1 cellular context compared by ENCODE assay signal in genomic region chr1:198158766-198159589, GRCh38.
A peak's percentile ranks its signal among the peaks of the same experiment; 100 is the strongest.
TF ChIP-seq lines count a peak whose summit lies in the region.

No MANE protein-coding gene starts in this region.

TF ChIP-seq in HepG2, 621 proteins besides CTCF, POLR2A, EP300 and RAD21 (continued from another document and continues in another):
- TF ChIP-seq TERF1 (CRISPR knock-in tag; IDR thresholded peaks at IDR 0.05) (no peak), ZSCAN31 (CRISPR knock-in tag; IDR thresholded peaks at IDR 0.05; ENCODE audit: low read depth) (no peak; the same call in 1 of the 2 replicates), BRCA1 (CRISPR knock-in tag; IDR thresholded peaks at IDR 0.05) (no peak), CEBPG (CRISPR knock-in tag; IDR thresholded peaks at IDR 0.05) (no peak), ZNF777 (CRISPR knock-in tag; IDR thresholded peaks at IDR 0.05) (no peak), PPARG (CRISPR knock-in tag; conservative IDR thresholded peaks at IDR 0.05) (no peak), GATAD1 (CRISPR knock-in tag; IDR thresholded peaks at IDR 0.05) (no peak; the same call in 1 of the 2 replicates), SP1 (IDR thresholded peaks at IDR 0.05) (no peak), SP1 (CRISPR knock-in tag; IDR thresholded peaks at IDR 0.05) (peak; percentile 56; the same call in 1 of the 2 replicates), PHF20 (CRISPR knock-in tag; IDR thresholded peaks at IDR 0.05) (peak; percentile 71), BCLAF1 (IDR thresholded peaks at IDR 0.05) (no peak), SNAPC2 (CRISPR knock-in tag; IDR thresholded peaks at IDR 0.05) (no peak), NCOA5 (CRISPR knock-in tag; IDR thresholded peaks at IDR 0.05) (no peak), PHB2 (IDR thresholded peaks at IDR 0.05; ENCODE audit: partially characterized antibody) (no peak), MED1 (CRISPR knock-in tag; IDR thresholded peaks at IDR 0.05) (peak; percentile 54; the same call in 1 of the 2 replicates), ZNF703 (CRISPR knock-in tag; IDR thresholded peaks at IDR 0.05; ENCODE audit: borderline replicate concordance) (no peak), ZNF503 (CRISPR knock-in tag; IDR thresholded peaks at IDR 0.05) (no peak), SIN3A (IDR thresholded peaks at IDR 0.05; ENCODE audit: borderline replicate concordance, low read depth, low read length) (peak; percentile 69; the same call in 1 of the 2 replicates), SKI (IDR thresholded peaks at IDR 0.05; ENCODE audit: partially characterized antibody) (no peak), DZIP1 (CRISPR knock-in tag; IDR thresholded peaks at IDR 0.05) (no peak), DMAP1 (CRISPR knock-in tag; IDR thresholded peaks at IDR 0.05) (peak; percentile 49; the same call in 1 of the 2 replicates), STAG1 (CRISPR knock-in tag; IDR thresholded peaks at IDR 0.05) (no peak), KAT8 (CRISPR knock-in tag; IDR thresholded peaks at IDR 0.05) (peak; percentile 89), ZSCAN22 (CRISPR knock-in tag; IDR thresholded peaks at IDR 0.05) (no peak), ZNF333 (CRISPR knock-in tag; IDR thresholded peaks at IDR 0.05; ENCODE audit: borderline replicate concordance) (no peak), ZNF274 (CRISPR knock-in tag; IDR thresholded peaks at IDR 0.05) (peak; percentile 85)
- TF ChIP-seq, protein P1, sequence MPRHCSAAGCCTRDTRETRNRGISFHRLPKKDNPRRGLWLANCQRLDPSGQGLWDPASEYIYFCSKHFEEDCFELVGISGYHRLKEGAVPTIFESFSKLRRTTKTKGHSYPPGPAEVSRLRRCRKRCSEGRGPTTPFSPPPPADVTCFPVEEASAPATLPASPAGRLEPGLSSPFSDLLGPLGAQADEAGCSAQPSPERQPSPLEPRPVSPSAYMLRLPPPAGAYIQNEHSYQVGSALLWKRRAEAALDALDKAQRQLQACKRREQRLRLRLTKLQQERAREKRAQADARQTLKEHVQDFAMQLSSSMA (CRISPR knock-in tag; IDR thresholded peaks at IDR 0.05), result no peak
- TF ChIP-seq, protein P2, sequence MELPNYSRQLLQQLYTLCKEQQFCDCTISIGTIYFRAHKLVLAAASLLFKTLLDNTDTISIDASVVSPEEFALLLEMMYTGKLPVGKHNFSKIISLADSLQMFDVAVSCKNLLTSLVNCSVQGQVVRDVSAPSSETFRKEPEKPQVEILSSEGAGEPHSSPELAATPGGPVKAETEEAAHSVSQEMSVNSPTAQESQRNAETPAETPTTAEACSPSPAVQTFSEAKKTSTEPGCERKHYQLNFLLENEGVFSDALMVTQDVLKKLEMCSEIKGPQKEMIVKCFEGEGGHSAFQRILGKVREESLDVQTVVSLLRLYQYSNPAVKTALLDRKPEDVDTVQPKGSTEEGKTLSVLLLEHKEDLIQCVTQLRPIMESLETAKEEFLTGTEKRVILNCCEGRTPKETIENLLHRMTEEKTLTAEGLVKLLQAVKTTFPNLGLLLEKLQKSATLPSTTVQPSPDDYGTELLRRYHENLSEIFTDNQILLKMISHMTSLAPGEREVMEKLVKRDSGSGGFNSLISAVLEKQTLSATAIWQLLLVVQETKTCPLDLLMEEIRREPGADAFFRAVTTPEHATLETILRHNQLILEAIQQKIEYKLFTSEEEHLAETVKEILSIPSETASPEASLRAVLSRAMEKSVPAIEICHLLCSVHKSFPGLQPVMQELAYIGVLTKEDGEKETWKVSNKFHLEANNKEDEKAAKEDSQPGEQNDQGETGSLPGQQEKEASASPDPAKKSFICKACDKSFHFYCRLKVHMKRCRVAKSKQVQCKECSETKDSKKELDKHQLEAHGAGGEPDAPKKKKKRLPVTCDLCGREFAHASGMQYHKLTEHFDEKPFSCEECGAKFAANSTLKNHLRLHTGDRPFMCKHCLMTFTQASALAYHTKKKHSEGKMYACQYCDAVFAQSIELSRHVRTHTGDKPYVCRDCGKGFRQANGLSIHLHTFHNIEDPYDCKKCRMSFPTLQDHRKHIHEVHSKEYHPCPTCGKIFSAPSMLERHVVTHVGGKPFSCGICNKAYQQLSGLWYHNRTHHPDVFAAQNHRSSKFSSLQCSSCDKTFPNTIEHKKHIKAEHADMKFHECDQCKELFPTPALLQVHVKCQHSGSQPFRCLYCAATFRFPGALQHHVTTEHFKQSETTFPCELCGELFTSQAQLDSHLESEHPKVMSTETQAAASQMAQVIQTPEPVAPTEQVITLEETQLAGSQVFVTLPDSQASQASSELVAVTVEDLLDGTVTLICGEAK (IDR thresholded peaks at IDR 0.05), result no peak
- TF ChIP-seq, protein P2 (CRISPR knock-in tag; IDR thresholded peaks at IDR 0.05), result no peak
- TF ChIP-seq, protein P3, sequence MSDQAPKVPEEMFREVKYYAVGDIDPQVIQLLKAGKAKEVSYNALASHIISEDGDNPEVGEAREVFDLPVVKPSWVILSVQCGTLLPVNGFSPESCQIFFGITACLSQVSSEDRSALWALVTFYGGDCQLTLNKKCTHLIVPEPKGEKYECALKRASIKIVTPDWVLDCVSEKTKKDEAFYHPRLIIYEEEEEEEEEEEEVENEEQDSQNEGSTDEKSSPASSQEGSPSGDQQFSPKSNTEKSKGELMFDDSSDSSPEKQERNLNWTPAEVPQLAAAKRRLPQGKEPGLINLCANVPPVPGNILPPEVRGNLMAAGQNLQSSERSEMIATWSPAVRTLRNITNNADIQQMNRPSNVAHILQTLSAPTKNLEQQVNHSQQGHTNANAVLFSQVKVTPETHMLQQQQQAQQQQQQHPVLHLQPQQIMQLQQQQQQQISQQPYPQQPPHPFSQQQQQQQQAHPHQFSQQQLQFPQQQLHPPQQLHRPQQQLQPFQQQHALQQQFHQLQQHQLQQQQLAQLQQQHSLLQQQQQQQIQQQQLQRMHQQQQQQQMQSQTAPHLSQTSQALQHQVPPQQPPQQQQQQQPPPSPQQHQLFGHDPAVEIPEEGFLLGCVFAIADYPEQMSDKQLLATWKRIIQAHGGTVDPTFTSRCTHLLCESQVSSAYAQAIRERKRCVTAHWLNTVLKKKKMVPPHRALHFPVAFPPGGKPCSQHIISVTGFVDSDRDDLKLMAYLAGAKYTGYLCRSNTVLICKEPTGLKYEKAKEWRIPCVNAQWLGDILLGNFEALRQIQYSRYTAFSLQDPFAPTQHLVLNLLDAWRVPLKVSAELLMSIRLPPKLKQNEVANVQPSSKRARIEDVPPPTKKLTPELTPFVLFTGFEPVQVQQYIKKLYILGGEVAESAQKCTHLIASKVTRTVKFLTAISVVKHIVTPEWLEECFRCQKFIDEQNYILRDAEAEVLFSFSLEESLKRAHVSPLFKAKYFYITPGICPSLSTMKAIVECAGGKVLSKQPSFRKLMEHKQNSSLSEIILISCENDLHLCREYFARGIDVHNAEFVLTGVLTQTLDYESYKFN (CRISPR knock-in tag; conservative IDR thresholded peaks at IDR 0.05), result no peak
- TF ChIP-seq, protein P4, sequence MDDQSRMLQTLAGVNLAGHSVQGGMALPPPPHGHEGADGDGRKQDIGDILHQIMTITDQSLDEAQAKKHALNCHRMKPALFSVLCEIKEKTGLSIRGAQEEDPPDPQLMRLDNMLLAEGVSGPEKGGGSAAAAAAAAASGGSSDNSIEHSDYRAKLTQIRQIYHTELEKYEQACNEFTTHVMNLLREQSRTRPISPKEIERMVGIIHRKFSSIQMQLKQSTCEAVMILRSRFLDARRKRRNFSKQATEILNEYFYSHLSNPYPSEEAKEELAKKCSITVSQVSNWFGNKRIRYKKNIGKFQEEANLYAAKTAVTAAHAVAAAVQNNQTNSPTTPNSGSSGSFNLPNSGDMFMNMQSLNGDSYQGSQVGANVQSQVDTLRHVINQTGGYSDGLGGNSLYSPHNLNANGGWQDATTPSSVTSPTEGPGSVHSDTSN (CRISPR knock-in tag; IDR thresholded peaks at IDR 0.05; ENCODE audit: borderline replicate concordance), result 0 out of 2 replicates have a peak, but pooled peaks have one; percentile 63
